In the genomic region with DNA sequence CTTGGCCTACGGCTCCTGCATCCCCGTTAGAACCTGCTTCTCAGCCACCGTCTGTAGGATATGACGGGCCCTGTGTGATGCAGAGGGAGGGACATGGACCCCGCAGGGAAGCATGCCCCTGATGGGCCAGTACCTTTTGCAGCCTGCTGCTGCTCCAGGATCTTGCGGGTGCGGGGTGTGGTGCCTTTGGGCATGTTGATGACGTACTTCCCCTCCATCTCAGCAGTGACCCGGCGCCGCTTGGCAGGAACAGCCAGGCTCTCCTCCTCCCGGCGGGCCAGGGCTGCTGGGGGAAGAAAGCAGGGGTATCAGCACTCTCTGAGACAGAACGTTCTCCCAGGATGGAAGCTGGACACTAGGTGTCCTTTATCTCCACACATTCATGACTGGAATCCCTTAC, we compare ENCODE assay signal across 25 cellular contexts. TPM values are rescaled to one million over a fixed set of nuclear protein-coding genes. Genes with fewer than 3 reads are reported as not detected.
DNase-seq lines count a peak whose midpoint lies in the region; ATAC-seq, FAIRE-seq and TF ChIP-seq lines count a peak whose summit lies in the region.
"Had no signal": no experiment of that assay in that cellular context is flagged by ENCODE, and none has a peak within 500 bp of the region (broad histone marks: within the 10 kb centered on the region; RNA-seq: fewer than 3 reads in every experiment).

No MANE protein-coding gene starts in this region.

- H3K4ac ChIP-seq in neuronal stem cell (ENCODE audit: low read length), result peak overlapping the region; percentile 58

- H3K9ac ChIP-seq in kidney (ENCODE audit: low read length in 2 of 2) (no peak overlapping the region), neuronal stem cell (ENCODE audit: low read depth, low read length, poor library complexity) (no peak overlapping the region)
- H3K9ac ChIP-seq: BLaER1 had no signal

- no peak overlapping the region for H3K4me2 ChIP-seq in neuronal stem cell (ENCODE audit: insufficient read depth, low read length, poor library complexity, severe bottlenecking)
- H3K4me2 ChIP-seq: BLaER1 had no signal

- H3K36me3 ChIP-seq in kidney (ENCODE audit: control insufficient read depth in 1 of 2, insufficient read depth in 2 of 2, low read length in 2 of 2), result peaks cover 41 to 49% of the 10 kb centered on the region in 2 donors
- peaks cover 59 to 91% of the 10 kb centered on the region in 2 donors for H3K36me3 ChIP-seq in neuronal stem cell (replicated peaks in 1 of 2; ENCODE audit: control insufficient read depth in 2 of 2, insufficient read depth in 2 of 2, low read length in 2 of 2)

- no peak overlapping the region for H2BK120ac ChIP-seq in neuronal stem cell (ENCODE audit: low read depth, low read length)

- no peaks in the 10 kb centered on the region for H3K27me3 ChIP-seq in neuronal stem cell (ENCODE audit: control insufficient read depth in 3 of 3, insufficient read depth in 3 of 3, low read depth in 1 of 3, low read length in 3 of 3)
- H3K27me3 ChIP-seq: BE2C, BLaER1 had no signal

- no peak overlapping the region for H2BK15ac ChIP-seq in neuronal stem cell (ENCODE audit: low read length)

- H3K79me1 ChIP-seq in neuronal stem cell (ENCODE audit: low read depth, low read length), result peaks cover 3% of the 10 kb centered on the region

- no peak for FAIRE-seq in kidney (lab: Jason Lieb, UNC)
- FAIRE-seq: A204.1, GM12878, GM12892, GM18507 had no signal

- peak overlapping the region; percentile 49 for H3K23ac ChIP-seq in neuronal stem cell (ENCODE audit: low read depth, low read length, poor library complexity)

- TF ChIP-seq CTCF in kidney (IDR thresholded peaks at IDR 0.05; ENCODE audit: borderline replicate concordance, extremely low read depth, insufficient read depth), result no peak

- no peak overlapping the region for H2AK5ac ChIP-seq in neuronal stem cell (ENCODE audit: low read depth, low read length)

- H3K4me1 ChIP-seq in kidney (ENCODE audit: control insufficient read depth in 1 of 2, insufficient read depth in 1 of 2, low read depth in 1 of 2, low read length in 2 of 2) (no peaks in the 10 kb centered on the region), neuronal stem cell (ENCODE audit: control insufficient read depth in 2 of 2, insufficient read depth in 1 of 2, low read depth in 1 of 2, low read length in 2 of 2) (no peaks in the 10 kb centered on the region)
- H3K4me1 ChIP-seq: BE2C, BLaER1 had no signal

- H3K4me3 ChIP-seq in kidney (ENCODE audit: low read length in 2 of 2) (no peak overlapping the region), neuronal stem cell (ENCODE audit: low read length in 2 of 2) (no peak overlapping the region)
- H3K4me3 ChIP-seq: BLaER1, GM12878 had no signal

- H2BK12ac ChIP-seq in neuronal stem cell (ENCODE audit: low read length), result no peak overlapping the region

- H2BK5ac ChIP-seq in neuronal stem cell (ENCODE audit: low read length), result no peak overlapping the region

- intact Hi-C loops in kidney (cut with DNase I), result no loop called here

- WGBS in neuronal stem cell (ENCODE audit: extremely low coverage in 2 of 2, insufficient read length in 2 of 2, insufficient replicate concordance in 1 of 2), 2 donors, result no CpG with 5 or more reads among the region's 14 CpGs

- no peak overlapping the region for H3K14ac ChIP-seq in neuronal stem cell (ENCODE audit: low read length)

- H2AFZ ChIP-seq in neuronal stem cell (ENCODE audit: low read length), result no peak overlapping the region

- DNase-seq in kidney (peak; percentile 59), neuronal stem cell (ENCODE audit: low spot score) (no peak), SW480 (ENCODE audit: low spot score) (no peak), NOMO-1 treated with DMSO at 0.1 percent for 48 hours (lab: John Stamatoyannopoulos, UW; ENCODE audit: unreplicated experiment) (no peak)
- DNase-seq: 8988T; ACHN; BE2C; C1 segment of cervical spinal cord; CD4-positive, alpha-beta memory T cell; CD4-positive, CD25-positive, alpha-beta regulatory T cell; CD8-positive, alpha-beta memory T cell; COR-L47; DMS 273 treated with DMSO at 0.1 percent for 48 hours; DMS153; DMS53; DMS79; DND-41; EL; GDM1 had no signal

- H3K18ac ChIP-seq in neuronal stem cell (ENCODE audit: low read length), result no peak overlapping the region

- peak overlapping the region; percentile 7 for H4K8ac ChIP-seq in neuronal stem cell (ENCODE audit: low read depth, low read length)

- no peaks in the 10 kb centered on the region for H3K9me3 ChIP-seq in kidney (ENCODE audit: control insufficient read depth in 1 of 2, low read length in 2 of 2)
- no peaks in the 10 kb centered on the region for H3K9me3 ChIP-seq in neuronal stem cell (replicated peaks in 1 of 2; ENCODE audit: control insufficient read depth in 2 of 2, insufficient read depth in 1 of 2, low read depth in 1 of 2, low read length in 2 of 2)
- H3K9me3 ChIP-seq: BE2C, BLaER1 had no signal

- no peak overlapping the region for H4K91ac ChIP-seq in neuronal stem cell (ENCODE audit: low read depth, low read length, poor library complexity)

- no peak overlapping the region for H3K27ac ChIP-seq in kidney (ENCODE audit: low read depth in 2 of 2, low read length in 2 of 2)
- no peak overlapping the region for H3K27ac ChIP-seq in neuronal stem cell (replicated peaks; ENCODE audit: low read length)
- H3K27ac ChIP-seq: BLaER1 had no signal

- ATAC-seq in HG02981 (IDR thresholded peaks at IDR 0.05; ENCODE audit: unreplicated experiment), result no peak
- ATAC-seq: GM12878 had no signal

RNA-seq across cellular contexts. Expression of gene C19orf47, which starts 22.0 kb away (rescaled TPM):
- 12.9 TPM for total RNA-seq in kidney
- polyA plus RNA-seq in kidney (ENCODE audit: insufficient read depth, low read depth, low replicate concordance), result 13.0 TPM
- 12.3 TPM for polyA plus RNA-seq in neuronal stem cell (2013, experiment 1 of 2)
- polyA plus RNA-seq in neuronal stem cell (2013, experiment 2 of 2), result 12.6 TPM

RNA-seq across cellular contexts. Expression of gene PLD3, which starts 22.3 kb away (rescaled TPM):
- 207 TPM for total RNA-seq in kidney
- polyA plus RNA-seq in kidney (ENCODE audit: insufficient read depth, low read depth, low replicate concordance), result 175 TPM
- 175 TPM for polyA plus RNA-seq in neuronal stem cell (2013, experiment 1 of 2)
- polyA plus RNA-seq in neuronal stem cell (2013, experiment 2 of 2), result 166 TPM

RNA-seq across cellular contexts. Expression of gene AKT2, which starts 41.1 kb away (rescaled TPM):
- total RNA-seq in kidney, result 154 TPM
- 75.0 TPM for polyA plus RNA-seq in kidney (ENCODE audit: insufficient read depth, low read depth, low replicate concordance)
- polyA plus RNA-seq in neuronal stem cell (2013, experiment 1 of 2), result 104 TPM
- 107 TPM for polyA plus RNA-seq in neuronal stem cell (2013, experiment 2 of 2)
